ENCODE assay signal across 2 cellular contexts in genomic region chr11:78061088-78061920, GRCh38.
TF ChIP-seq lines count a peak whose summit lies in the region.

No MANE protein-coding gene starts in this region.

TF ChIP-seq in SK-N-SH, 30 proteins besides CTCF, POLR2A, EP300 and RAD21 (continued from another document):
- TF ChIP-seq, protein P1, sequence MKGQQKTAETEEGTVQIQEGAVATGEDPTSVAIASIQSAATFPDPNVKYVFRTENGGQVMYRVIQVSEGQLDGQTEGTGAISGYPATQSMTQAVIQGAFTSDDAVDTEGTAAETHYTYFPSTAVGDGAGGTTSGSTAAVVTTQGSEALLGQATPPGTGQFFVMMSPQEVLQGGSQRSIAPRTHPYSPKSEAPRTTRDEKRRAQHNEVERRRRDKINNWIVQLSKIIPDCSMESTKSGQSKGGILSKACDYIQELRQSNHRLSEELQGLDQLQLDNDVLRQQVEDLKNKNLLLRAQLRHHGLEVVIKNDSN (IDR thresholded peaks at IDR 0.05; ENCODE audit: borderline replicate concordance, low read depth) = no peak
- no peak for TF ChIP-seq FOXM1 (IDR thresholded peaks at IDR 0.05; ENCODE audit: low read depth)
- no peak for TF ChIP-seq ZBTB33 (IDR thresholded peaks at IDR 0.05; ENCODE audit: borderline replicate concordance, low read depth)
- TF ChIP-seq REST (IDR thresholded peaks at IDR 0.05; ENCODE audit: low read depth, low read length) = no peak
- no peak for TF ChIP-seq SMC3 (IDR thresholded peaks at IDR 0.05; ENCODE audit: low read depth, low read length)
- TF ChIP-seq, protein P2, sequence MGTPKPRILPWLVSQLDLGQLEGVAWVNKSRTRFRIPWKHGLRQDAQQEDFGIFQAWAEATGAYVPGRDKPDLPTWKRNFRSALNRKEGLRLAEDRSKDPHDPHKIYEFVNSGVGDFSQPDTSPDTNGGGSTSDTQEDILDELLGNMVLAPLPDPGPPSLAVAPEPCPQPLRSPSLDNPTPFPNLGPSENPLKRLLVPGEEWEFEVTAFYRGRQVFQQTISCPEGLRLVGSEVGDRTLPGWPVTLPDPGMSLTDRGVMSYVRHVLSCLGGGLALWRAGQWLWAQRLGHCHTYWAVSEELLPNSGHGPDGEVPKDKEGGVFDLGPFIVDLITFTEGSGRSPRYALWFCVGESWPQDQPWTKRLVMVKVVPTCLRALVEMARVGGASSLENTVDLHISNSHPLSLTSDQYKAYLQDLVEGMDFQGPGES (IDR thresholded peaks at IDR 0.05; ENCODE audit: low read depth, low read length) = no peak
- TF ChIP-seq, protein P3, sequence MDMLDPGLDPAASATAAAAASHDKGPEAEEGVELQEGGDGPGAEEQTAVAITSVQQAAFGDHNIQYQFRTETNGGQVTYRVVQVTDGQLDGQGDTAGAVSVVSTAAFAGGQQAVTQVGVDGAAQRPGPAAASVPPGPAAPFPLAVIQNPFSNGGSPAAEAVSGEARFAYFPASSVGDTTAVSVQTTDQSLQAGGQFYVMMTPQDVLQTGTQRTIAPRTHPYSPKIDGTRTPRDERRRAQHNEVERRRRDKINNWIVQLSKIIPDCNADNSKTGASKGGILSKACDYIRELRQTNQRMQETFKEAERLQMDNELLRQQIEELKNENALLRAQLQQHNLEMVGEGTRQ (IDR thresholded peaks at IDR 0.05; ENCODE audit: borderline replicate concordance, low read depth, low read length) = no peak
- TF ChIP-seq ELF1 (IDR thresholded peaks at IDR 0.05) = no peak
- no peak for TF ChIP-seq RXRA (IDR thresholded peaks at IDR 0.05; ENCODE audit: borderline replicate concordance, low read depth)
- TF ChIP-seq FOXJ3 (CRISPR knock-in tag; IDR thresholded peaks at IDR 0.05) = no peak
- TF ChIP-seq MEF2A (IDR thresholded peaks at IDR 0.05; ENCODE audit: borderline replicate concordance, low read depth) = no peak
- TF ChIP-seq CHD2 (IDR thresholded peaks at IDR 0.05; ENCODE audit: low read length, partially characterized antibody) = no peak
- TF ChIP-seq GABPA (IDR thresholded peaks at IDR 0.05; ENCODE audit: low read depth) = no peak
- TF ChIP-seq POLR2AphosphoS5 (IDR thresholded peaks at IDR 0.05; ENCODE audit: low read depth, low read length) = no peak
- TF ChIP-seq RFX5 (IDR thresholded peaks at IDR 0.05; ENCODE audit: low read length) = no peak
- TF ChIP-seq GATA2 (CRISPR knock-in tag; IDR thresholded peaks at IDR 0.05) = no peak
- TF ChIP-seq TEAD4 (IDR thresholded peaks at IDR 0.05; ENCODE audit: borderline replicate concordance, insufficient read depth) = no peak
- no peak for TF ChIP-seq RCOR1 (IDR thresholded peaks at IDR 0.05; ENCODE audit: low read length)

TF ChIP-seq in SK-N-SH treated with all-trans-retinoic acid at 6 μM for 48 hours, 23 proteins besides CTCF, POLR2A, EP300 and RAD21 (continued from another document):
- TF ChIP-seq, protein P4, sequence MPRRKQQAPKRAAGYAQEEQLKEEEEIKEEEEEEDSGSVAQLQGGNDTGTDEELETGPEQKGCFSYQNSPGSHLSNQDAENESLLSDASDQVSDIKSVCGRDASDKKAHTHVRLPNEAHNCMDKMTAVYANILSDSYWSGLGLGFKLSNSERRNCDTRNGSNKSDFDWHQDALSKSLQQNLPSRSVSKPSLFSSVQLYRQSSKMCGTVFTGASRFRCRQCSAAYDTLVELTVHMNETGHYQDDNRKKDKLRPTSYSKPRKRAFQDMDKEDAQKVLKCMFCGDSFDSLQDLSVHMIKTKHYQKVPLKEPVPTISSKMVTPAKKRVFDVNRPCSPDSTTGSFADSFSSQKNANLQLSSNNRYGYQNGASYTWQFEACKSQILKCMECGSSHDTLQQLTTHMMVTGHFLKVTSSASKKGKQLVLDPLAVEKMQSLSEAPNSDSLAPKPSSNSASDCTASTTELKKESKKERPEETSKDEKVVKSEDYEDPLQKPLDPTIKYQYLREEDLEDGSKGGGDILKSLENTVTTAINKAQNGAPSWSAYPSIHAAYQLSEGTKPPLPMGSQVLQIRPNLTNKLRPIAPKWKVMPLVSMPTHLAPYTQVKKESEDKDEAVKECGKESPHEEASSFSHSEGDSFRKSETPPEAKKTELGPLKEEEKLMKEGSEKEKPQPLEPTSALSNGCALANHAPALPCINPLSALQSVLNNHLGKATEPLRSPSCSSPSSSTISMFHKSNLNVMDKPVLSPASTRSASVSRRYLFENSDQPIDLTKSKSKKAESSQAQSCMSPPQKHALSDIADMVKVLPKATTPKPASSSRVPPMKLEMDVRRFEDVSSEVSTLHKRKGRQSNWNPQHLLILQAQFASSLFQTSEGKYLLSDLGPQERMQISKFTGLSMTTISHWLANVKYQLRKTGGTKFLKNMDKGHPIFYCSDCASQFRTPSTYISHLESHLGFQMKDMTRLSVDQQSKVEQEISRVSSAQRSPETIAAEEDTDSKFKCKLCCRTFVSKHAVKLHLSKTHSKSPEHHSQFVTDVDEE (CRISPR knock-in tag; IDR thresholded peaks at IDR 0.05) = no peak
- TF ChIP-seq TCF4 (CRISPR knock-in tag; IDR thresholded peaks at IDR 0.05; ENCODE audit: borderline replicate concordance) = no peak
- no peak for TF ChIP-seq CSRNP3 (CRISPR knock-in tag; IDR thresholded peaks at IDR 0.05)
- TF ChIP-seq BACH2 (CRISPR knock-in tag; IDR thresholded peaks at IDR 0.05; ENCODE audit: borderline replicate concordance) = no peak
- no peak for TF ChIP-seq OSR1 (CRISPR knock-in tag; IDR thresholded peaks at IDR 0.05)
- TF ChIP-seq PATZ1 (CRISPR knock-in tag; IDR thresholded peaks at IDR 0.05; ENCODE audit: borderline replicate concordance) = no peak
